In the genomic region with DNA sequence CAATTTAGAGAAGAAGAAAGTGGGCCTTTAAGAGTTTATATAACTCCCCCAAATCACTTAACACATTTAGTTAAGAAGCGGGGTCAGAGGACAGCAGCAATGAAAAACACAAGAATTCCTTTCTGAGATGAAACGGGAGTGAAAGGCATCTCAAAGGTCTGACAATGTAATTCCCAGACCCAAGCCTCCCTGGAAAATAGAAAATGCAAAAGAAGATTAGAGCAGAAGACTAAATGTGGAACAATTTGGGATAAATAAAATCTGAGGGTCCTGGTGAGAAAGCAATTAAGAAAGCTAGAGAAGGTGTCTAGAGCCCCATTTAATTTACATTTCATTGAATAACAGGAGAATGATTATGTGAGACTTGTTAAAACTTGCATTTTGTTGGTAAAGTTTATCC, we compare ENCODE assay signal across 19 cellular contexts. TPM values are rescaled to one million over a fixed set of nuclear protein-coding genes. Genes with fewer than 3 reads are reported as not detected.
A peak's percentile ranks its signal among the peaks of the same experiment; 100 is the strongest.
DNase-seq lines count a peak whose midpoint lies in the region; ATAC-seq, FAIRE-seq and TF ChIP-seq lines count a peak whose summit lies in the region.
"Had no signal": no experiment of that assay in that cellular context is flagged by ENCODE, and none has a peak within 500 bp of the region (broad histone marks: within the 10 kb centered on the region; RNA-seq: fewer than 3 reads in every experiment).

No MANE protein-coding gene starts in this region.

- H3K4me2 ChIP-seq in H9 (ENCODE audit: insufficient read depth, insufficient read length, low read length) = no peak overlapping the region

- no peaks in the 10 kb centered on the region for H3K79me2 ChIP-seq in H9 (ENCODE audit: insufficient read depth, low read length)

- no peaks in the 10 kb centered on the region for H3K9me3 ChIP-seq in H9 (ENCODE audit: control insufficient read depth, low read depth, low read length)

- no peak overlapping the region for H2BK5ac ChIP-seq in H9 (ENCODE audit: insufficient read length, low read length)

- TF ChIP-seq CTCF in H9 (conservative IDR thresholded peaks at IDR 0.05) (no peak), activated B cell treated with CpG ODN at 0.5 μM for 24 hours (IDR thresholded peaks at IDR 0.05) (no peak), nephron progenitor cell (IDR thresholded peaks at IDR 0.05) (no peak)

- H2AFZ ChIP-seq in H9 (ENCODE audit: low read length) = no peak overlapping the region

- CTCF ChIA-PET in activated CD8-positive, alpha-beta memory T cell treated with anti-CD3 and anti-CD28 coated beads, Interleukin-2, amount 10 ng/mL, durations not matched to agents 7 days and 5 days (lab: Charles Lee) = interaction anchor here (1.0 to 3.2 kb wide), 3 partner anchors 12 to 59 kb away, joined by 3 to 15 read pairs (median 4); no protein-coding TSS in a partner anchor
- CTCF ChIA-PET in activated B cell treated with CpG ODN at 0.5 μM for 24 hours (lab: Charles Lee) = interaction anchor here (1.2 to 3.6 kb wide), 2 partner anchors 19 to 60 kb away, joined by 4 to 36 read pairs; partner anchors contain the start of gene CXCL11

- POLR2A ChIA-PET in activated B cell treated with CpG ODN at 0.5 μM for 24 hours (lab: Charles Lee) = interaction anchor here (1.0 to 1.1 kb wide), 2 partner anchors 43 to 65 kb away, joined by 3 to 4 read pairs; partner anchors contain the start of gene SDAD1

- no peak overlapping the region for H2AK5ac ChIP-seq in H9 (ENCODE audit: insufficient read length, low read length)

- no peak overlapping the region for H3K27ac ChIP-seq in H9 (ENCODE audit: insufficient read length, low read depth, low read length)

- H3K9me3 Mint-ChIP-seq in activated CD8-positive, alpha-beta memory T cell treated with anti-CD3 and anti-CD28 coated beads, Interleukin-2, amount 10 ng/mL, durations not matched to agents 7 days and 5 days (ENCODE audit: low read depth) = no peaks in the 10 kb centered on the region
- no peaks in the 10 kb centered on the region for H3K9me3 Mint-ChIP-seq in H9
- H3K9me3 Mint-ChIP-seq in activated B cell treated with CpG ODN at 0.5 μM for 24 hours = no peaks in the 10 kb centered on the region
- no peaks in the 10 kb centered on the region for H3K9me3 Mint-ChIP-seq in nephron progenitor cell

- H4K91ac ChIP-seq in H9 (ENCODE audit: insufficient read length, low read depth, low read length) = no peak overlapping the region

- peaks cover 4% of the 10 kb centered on the region for H3K27me3 Mint-ChIP-seq in activated CD8-positive, alpha-beta memory T cell treated with anti-CD3 and anti-CD28 coated beads, Interleukin-2, amount 10 ng/mL, durations not matched to agents 7 days and 5 days
- H3K27me3 Mint-ChIP-seq in H9 (ENCODE audit: low read depth) (no peaks in the 10 kb centered on the region), activated B cell treated with CpG ODN at 0.5 μM for 24 hours (no peaks in the 10 kb centered on the region), nephron progenitor cell (ENCODE audit: low read depth, poor library complexity) (no peaks in the 10 kb centered on the region)

- no peak overlapping the region for H4K8ac ChIP-seq in H9 (replicated peaks; ENCODE audit: insufficient read length, low read depth, low read length)

- peaks cover 7% of the 10 kb centered on the region for H3K36me3 Mint-ChIP-seq in activated CD8-positive, alpha-beta memory T cell treated with anti-CD3 and anti-CD28 coated beads, Interleukin-2, amount 10 ng/mL, durations not matched to agents 7 days and 5 days
- H3K36me3 Mint-ChIP-seq in H9 (ENCODE audit: insufficient read depth in 1 of 3, low read depth in 3 of 3) (no peaks in the 10 kb centered on the region), activated B cell treated with CpG ODN at 0.5 μM for 24 hours (ENCODE audit: low read depth) (no peaks in the 10 kb centered on the region), nephron progenitor cell (ENCODE audit: low read depth) (no peaks in the 10 kb centered on the region)

- no peak overlapping the region for H3K4me3 Mint-ChIP-seq in activated CD8-positive, alpha-beta memory T cell treated with anti-CD3 and anti-CD28 coated beads, Interleukin-2, amount 10 ng/mL, durations not matched to agents 7 days and 5 days
- H3K4me3 Mint-ChIP-seq in H9 (no peak overlapping the region), activated B cell treated with CpG ODN at 0.5 μM for 24 hours (no peak overlapping the region), nephron progenitor cell (no peak overlapping the region)

- H3K27me3 ChIP-seq in H9 (ENCODE audit: insufficient read depth, low read length) = no peaks in the 10 kb centered on the region

- no peak for FAIRE-seq in GM12891 (lab: Jason Lieb, UNC)
- FAIRE-seq: A204.1 had no signal

- no peak for ATAC-seq in activated CD8-positive, alpha-beta memory T cell treated with anti-CD3 and anti-CD28 coated beads, Interleukin-2, amount 10 ng/mL, durations not matched to agents 7 days and 5 days
- no peak for ATAC-seq in activated B cell treated with CpG ODN at 0.5 μM for 24 hours (ENCODE audit: low read depth)

- DNase-seq in activated CD8-positive, alpha-beta memory T cell treated with anti-CD3 and anti-CD28 coated beads, Interleukin-2, amount 10 ng/mL, durations not matched to agents 7 days and 5 days = no peak
- DNase-seq in activated CD8-positive, alpha-beta memory T cell treated with anti-CD3 and anti-CD28 coated beads for 24 hours = no peak
- DNase-seq in H9 = no peak
- no peak for DNase-seq in activated B cell treated with CpG ODN at 0.5 μM for 24 hours
- no peak for DNase-seq in nephron progenitor cell
- DNase-seq in HCEC 1CT = no peak
- no peak for DNase-seq in NCI-H2081 treated with DMSO at 0.1 percent for 48 hours (lab: John Stamatoyannopoulos, UW)
- DNase-seq in GM12891 (ENCODE audit: insufficient read length, low spot score) = no peak
- DNase-seq: C1 segment of cervical spinal cord, GDM1, IMR-90, NCI-H187 treated with DMSO at 0.1 percent for 48 hours, NCI-H446, SHP77 treated with DMSO at 0.1 percent for 48 hours had no signal

- H2BK15ac ChIP-seq in H9 (ENCODE audit: low read depth, low read length) = no peak overlapping the region

- H3K23me2 ChIP-seq in H9 (ENCODE audit: insufficient read length, low read depth, low read length, poor library complexity, severe bottlenecking) = no peaks in the 10 kb centered on the region

- H3K79me1 ChIP-seq in H9 (ENCODE audit: insufficient read depth, low read depth, low read length, poor library complexity, severe bottlenecking) = no peaks in the 10 kb centered on the region

- H3K18ac ChIP-seq in H9 (ENCODE audit: insufficient read length, low read depth, low read length) = no peak overlapping the region

- no peak overlapping the region for H3K23ac ChIP-seq in H9 (ENCODE audit: insufficient read length, low read depth, low read length)

- intact Hi-C loops in activated B cell treated with CpG ODN at 0.5 μM for 24 hours (cut with micrococcal nuclease) = no loop called here

- H4K20me1 ChIP-seq in H9 (ENCODE audit: control insufficient read depth, insufficient read depth, insufficient read length) = no peaks in the 10 kb centered on the region

- no peak overlapping the region for H2BK20ac ChIP-seq in H9 (ENCODE audit: low read depth, low read length, poor library complexity, severe bottlenecking)

- H4K5ac ChIP-seq in H9 (ENCODE audit: insufficient read length, low read depth, low read length) = no peak overlapping the region

- no peak overlapping the region for H3K9ac ChIP-seq in H9 (ENCODE audit: extremely low read depth, insufficient read length, low read length)

- H3K4me1 ChIP-seq in H9 (ENCODE audit: insufficient read depth, low read length) = peaks cover 9% of the 10 kb centered on the region

- H2BK120ac ChIP-seq in H9 (ENCODE audit: low read depth, low read length, poor library complexity, severe bottlenecking) = no peak overlapping the region

- WGBS in H9 (ENCODE audit: extremely low coverage, insufficient read length, low lambda C conversion rate) = no CpG with 5 or more reads among the region's 2 CpGs

- H3T11ph ChIP-seq in H9 (ENCODE audit: low read length) = no peak overlapping the region

- no peak overlapping the region for H3K4ac ChIP-seq in H9 (ENCODE audit: low read depth, low read length)

- H3K14ac ChIP-seq in H9 (ENCODE audit: insufficient read depth, low read length) = no peak overlapping the region

- H3K56ac ChIP-seq in H9 (ENCODE audit: insufficient read length, low read depth, low read length) = no peak overlapping the region

- TF ChIP-seq POLR2A in GM12891 (IDR thresholded peaks at IDR 0.05; ENCODE audit: low read depth, low read length) = no peak

- H3K27ac Mint-ChIP-seq in activated CD8-positive, alpha-beta memory T cell treated with anti-CD3 and anti-CD28 coated beads, Interleukin-2, amount 10 ng/mL, durations not matched to agents 7 days and 5 days = peak overlapping the region; percentile 58
- H3K27ac Mint-ChIP-seq in H9 = peak overlapping the region; percentile 20 to 94 (median 46); a peak in 4 of 7 replicates
- peak overlapping the region; percentile 81 for H3K27ac Mint-ChIP-seq in activated B cell treated with CpG ODN at 0.5 μM for 24 hours
- peak overlapping the region; percentile 66 for H3K27ac Mint-ChIP-seq in nephron progenitor cell

- no peak overlapping the region for H2BK12ac ChIP-seq in H9 (ENCODE audit: insufficient read length, low read depth, low read length)

- peaks cover 61% of the 10 kb centered on the region for H3K4me1 Mint-ChIP-seq in activated CD8-positive, alpha-beta memory T cell treated with anti-CD3 and anti-CD28 coated beads, Interleukin-2, amount 10 ng/mL, durations not matched to agents 7 days and 5 days
- H3K4me1 Mint-ChIP-seq in H9 (peaks cover 32 to 40% of the 10 kb centered on the region in 2 experiments), activated B cell treated with CpG ODN at 0.5 μM for 24 hours (peaks cover 38% of the 10 kb centered on the region), nephron progenitor cell (peaks cover 29% of the 10 kb centered on the region)

RNA-seq across cellular contexts. Expression of gene ART3, which starts 19.1 kb away (rescaled TPM):
- total RNA-seq in activated CD8-positive, alpha-beta memory T cell treated with anti-CD3 and anti-CD28 coated beads, Interleukin-2, amount 10 ng/mL, durations not matched to agents 7 days and 5 days = not detected
- total RNA-seq in H9 (2021) (0.33 and 0.74 TPM in 2 replicates), activated B cell treated with CpG ODN at 0.5 μM for 24 hours (not detected in 2 replicates)
- polyA plus RNA-seq in GM12891 (2012; ENCODE audit: low read depth, missing spikeins) = not detected
- total RNA-seq: IMR-90, LHCN-M2, OCI-LY7 had no signal

RNA-seq across cellular contexts. Expression of gene CXCL11, which starts 19.6 kb away (rescaled TPM):
- under 1 TPM; 0.40 to 0.53 TPM for total RNA-seq in activated CD8-positive, alpha-beta memory T cell treated with anti-CD3 and anti-CD28 coated beads, Interleukin-2, amount 10 ng/mL, durations not matched to agents 7 days and 5 days
- total RNA-seq in H9 (2021) (not detected in 2 replicates), activated B cell treated with CpG ODN at 0.5 μM for 24 hours (not detected in 2 replicates)
- not detected for polyA plus RNA-seq in GM12891 (2012; ENCODE audit: low read depth, missing spikeins)
- total RNA-seq: H4 had no signal
- polyA plus RNA-seq: IMR-90 had no signal

RNA-seq across cellular contexts. Expression of gene CXCL10, which starts 32.1 kb away (rescaled TPM):
- total RNA-seq in activated CD8-positive, alpha-beta memory T cell treated with anti-CD3 and anti-CD28 coated beads, Interleukin-2, amount 10 ng/mL, durations not matched to agents 7 days and 5 days = under 1 TPM; 0.75 to 0.82 TPM
- total RNA-seq in H9 (2021) (not detected in 2 replicates), activated B cell treated with CpG ODN at 0.5 μM for 24 hours (0.17 TPM in 1 of 2 replicates, not detected in the other)
- polyA plus RNA-seq in GM12891 (2012; ENCODE audit: low read depth, missing spikeins) = 7.1 TPM
- total RNA-seq: LHCN-M2, OCI-LY7 had no signal

RNA-seq across cellular contexts. Expression of gene CXCL9, which starts 48.1 kb away (rescaled TPM):
- total RNA-seq in activated CD8-positive, alpha-beta memory T cell treated with anti-CD3 and anti-CD28 coated beads, Interleukin-2, amount 10 ng/mL, durations not matched to agents 7 days and 5 days = under 1 TPM in 1 of 2 experiments, not detected in 1; 0.07 TPM
- total RNA-seq in H9 (2021) (not detected in 2 replicates), activated B cell treated with CpG ODN at 0.5 μM for 24 hours (not detected in 2 replicates)
- 1.5 TPM for polyA plus RNA-seq in GM12891 (2012; ENCODE audit: low read depth, missing spikeins)
- total RNA-seq: H4, IMR-90, LHCN-M2, RPMI7951 had no signal
- polyA plus RNA-seq: IMR-90 had no signal
